ENCODE assay signal across 1 cellular context in the genomic region with DNA sequence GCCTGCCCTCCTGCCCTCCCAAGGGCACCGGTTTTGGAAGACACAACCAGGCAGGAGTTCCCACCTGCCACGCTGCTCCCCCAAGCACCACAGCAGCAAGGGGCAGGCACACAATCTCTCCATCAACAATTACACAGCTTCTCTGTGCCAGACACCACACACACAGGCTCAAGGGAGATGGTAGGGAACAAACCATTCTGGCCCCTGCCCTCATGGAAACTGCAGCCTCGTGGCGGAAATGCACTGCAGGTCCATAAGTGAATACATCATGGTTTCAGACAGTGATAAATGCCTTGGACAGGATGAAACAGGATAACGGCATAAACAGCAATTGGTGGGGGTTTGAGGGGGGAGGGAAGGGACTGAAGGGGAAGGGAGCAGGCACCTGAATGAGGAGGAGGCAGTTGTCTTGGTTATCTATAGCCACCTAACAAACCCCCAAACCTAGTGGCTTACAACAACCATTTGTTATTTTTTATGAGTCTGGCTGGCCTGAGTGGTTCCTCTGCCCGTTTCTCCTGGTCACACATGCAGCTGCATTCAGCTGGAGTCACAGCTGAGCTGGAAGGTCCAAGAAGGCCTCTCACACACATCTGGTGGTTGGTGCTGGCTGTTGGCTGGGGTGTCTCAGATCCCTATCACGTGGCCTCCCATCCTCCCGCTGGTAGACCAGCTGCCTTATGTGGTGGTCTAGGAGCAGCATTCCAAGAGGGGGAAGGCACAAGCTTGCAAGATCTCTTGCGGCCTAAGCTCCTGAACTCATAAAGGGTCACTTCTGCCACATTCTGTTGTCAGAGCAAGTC.
TF ChIP-seq lines count a peak whose summit lies in the region.

No MANE protein-coding gene starts in this region.

TF ChIP-seq in H1, 55 proteins besides CTCF, POLR2A, EP300 and RAD21:
- TF ChIP-seq, protein P1, sequence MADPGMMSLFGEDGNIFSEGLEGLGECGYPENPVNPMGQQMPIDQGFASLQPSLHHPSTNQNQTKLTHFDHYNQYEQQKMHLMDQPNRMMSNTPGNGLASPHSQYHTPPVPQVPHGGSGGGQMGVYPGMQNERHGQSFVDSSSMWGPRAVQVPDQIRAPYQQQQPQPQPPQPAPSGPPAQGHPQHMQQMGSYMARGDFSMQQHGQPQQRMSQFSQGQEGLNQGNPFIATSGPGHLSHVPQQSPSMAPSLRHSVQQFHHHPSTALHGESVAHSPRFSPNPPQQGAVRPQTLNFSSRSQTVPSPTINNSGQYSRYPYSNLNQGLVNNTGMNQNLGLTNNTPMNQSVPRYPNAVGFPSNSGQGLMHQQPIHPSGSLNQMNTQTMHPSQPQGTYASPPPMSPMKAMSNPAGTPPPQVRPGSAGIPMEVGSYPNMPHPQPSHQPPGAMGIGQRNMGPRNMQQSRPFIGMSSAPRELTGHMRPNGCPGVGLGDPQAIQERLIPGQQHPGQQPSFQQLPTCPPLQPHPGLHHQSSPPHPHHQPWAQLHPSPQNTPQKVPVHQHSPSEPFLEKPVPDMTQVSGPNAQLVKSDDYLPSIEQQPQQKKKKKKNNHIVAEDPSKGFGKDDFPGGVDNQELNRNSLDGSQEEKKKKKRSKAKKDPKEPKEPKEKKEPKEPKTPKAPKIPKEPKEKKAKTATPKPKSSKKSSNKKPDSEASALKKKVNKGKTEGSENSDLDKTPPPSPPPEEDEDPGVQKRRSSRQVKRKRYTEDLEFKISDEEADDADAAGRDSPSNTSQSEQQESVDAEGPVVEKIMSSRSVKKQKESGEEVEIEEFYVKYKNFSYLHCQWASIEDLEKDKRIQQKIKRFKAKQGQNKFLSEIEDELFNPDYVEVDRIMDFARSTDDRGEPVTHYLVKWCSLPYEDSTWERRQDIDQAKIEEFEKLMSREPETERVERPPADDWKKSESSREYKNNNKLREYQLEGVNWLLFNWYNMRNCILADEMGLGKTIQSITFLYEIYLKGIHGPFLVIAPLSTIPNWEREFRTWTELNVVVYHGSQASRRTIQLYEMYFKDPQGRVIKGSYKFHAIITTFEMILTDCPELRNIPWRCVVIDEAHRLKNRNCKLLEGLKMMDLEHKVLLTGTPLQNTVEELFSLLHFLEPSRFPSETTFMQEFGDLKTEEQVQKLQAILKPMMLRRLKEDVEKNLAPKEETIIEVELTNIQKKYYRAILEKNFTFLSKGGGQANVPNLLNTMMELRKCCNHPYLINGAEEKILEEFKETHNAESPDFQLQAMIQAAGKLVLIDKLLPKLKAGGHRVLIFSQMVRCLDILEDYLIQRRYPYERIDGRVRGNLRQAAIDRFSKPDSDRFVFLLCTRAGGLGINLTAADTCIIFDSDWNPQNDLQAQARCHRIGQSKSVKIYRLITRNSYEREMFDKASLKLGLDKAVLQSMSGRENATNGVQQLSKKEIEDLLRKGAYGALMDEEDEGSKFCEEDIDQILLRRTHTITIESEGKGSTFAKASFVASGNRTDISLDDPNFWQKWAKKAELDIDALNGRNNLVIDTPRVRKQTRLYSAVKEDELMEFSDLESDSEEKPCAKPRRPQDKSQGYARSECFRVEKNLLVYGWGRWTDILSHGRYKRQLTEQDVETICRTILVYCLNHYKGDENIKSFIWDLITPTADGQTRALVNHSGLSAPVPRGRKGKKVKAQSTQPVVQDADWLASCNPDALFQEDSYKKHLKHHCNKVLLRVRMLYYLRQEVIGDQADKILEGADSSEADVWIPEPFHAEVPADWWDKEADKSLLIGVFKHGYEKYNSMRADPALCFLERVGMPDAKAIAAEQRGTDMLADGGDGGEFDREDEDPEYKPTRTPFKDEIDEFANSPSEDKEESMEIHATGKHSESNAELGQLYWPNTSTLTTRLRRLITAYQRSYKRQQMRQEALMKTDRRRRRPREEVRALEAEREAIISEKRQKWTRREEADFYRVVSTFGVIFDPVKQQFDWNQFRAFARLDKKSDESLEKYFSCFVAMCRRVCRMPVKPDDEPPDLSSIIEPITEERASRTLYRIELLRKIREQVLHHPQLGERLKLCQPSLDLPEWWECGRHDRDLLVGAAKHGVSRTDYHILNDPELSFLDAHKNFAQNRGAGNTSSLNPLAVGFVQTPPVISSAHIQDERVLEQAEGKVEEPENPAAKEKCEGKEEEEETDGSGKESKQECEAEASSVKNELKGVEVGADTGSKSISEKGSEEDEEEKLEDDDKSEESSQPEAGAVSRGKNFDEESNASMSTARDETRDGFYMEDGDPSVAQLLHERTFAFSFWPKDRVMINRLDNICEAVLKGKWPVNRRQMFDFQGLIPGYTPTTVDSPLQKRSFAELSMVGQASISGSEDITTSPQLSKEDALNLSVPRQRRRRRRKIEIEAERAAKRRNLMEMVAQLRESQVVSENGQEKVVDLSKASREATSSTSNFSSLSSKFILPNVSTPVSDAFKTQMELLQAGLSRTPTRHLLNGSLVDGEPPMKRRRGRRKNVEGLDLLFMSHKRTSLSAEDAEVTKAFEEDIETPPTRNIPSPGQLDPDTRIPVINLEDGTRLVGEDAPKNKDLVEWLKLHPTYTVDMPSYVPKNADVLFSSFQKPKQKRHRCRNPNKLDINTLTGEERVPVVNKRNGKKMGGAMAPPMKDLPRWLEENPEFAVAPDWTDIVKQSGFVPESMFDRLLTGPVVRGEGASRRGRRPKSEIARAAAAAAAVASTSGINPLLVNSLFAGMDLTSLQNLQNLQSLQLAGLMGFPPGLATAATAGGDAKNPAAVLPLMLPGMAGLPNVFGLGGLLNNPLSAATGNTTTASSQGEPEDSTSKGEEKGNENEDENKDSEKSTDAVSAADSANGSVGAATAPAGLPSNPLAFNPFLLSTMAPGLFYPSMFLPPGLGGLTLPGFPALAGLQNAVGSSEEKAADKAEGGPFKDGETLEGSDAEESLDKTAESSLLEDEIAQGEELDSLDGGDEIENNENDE (IDR thresholded peaks at IDR 0.05; ENCODE audit: insufficient replicate concordance, low read length) = no peak
- TF ChIP-seq TAF1 (IDR thresholded peaks at IDR 0.05; ENCODE audit: low read depth, low read length) (no peak), PHF8 (conservative IDR thresholded peaks at IDR 0.05; ENCODE audit: low read depth, low read length) (no peak)
